Comparison of ENCODE assay signal across 11 cellular contexts in the genomic region with DNA sequence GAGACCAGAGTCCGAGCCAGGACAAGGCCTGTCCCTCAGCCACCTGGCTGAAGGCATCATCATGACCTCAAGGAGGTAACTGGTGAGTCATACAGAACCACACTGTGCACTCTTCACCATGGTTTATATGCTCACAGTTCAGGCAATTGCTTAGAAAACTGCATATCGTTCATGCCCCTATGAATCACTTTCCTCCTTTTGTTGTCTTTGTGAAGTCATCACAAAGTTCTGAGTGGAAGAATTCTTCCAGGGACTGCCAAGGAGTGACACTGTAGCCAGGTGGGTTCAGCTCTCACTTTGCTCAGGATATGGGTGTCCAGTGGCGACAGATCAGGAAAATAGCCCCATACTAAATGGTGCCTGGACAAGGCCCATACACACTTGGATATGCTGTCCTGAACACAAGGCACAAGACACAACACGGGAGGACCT.
DNase-seq lines count a peak whose midpoint lies in the region; FAIRE-seq and TF ChIP-seq lines count a peak whose summit lies in the region.
"Had no signal": no experiment of that assay in that cellular context is flagged by ENCODE, and none has a peak within 500 bp of the region (broad histone marks: within the 10 kb centered on the region; RNA-seq: fewer than 3 reads in every experiment).

No MANE protein-coding gene starts in this region.

- peaks cover 26% of the 10 kb centered on the region for H3K4me1 ChIP-seq in astrocyte (ENCODE audit: insufficient read depth, low read length)
- H3K4me1 ChIP-seq in hepatocyte (ENCODE audit: insufficient read depth): no peaks in the 10 kb centered on the region
- H3K4me1 ChIP-seq in Caco-2: no peaks in the 10 kb centered on the region

- H3K9me3 Mint-ChIP-seq in astrocyte (ENCODE audit: unreplicated experiment) (peaks cover 1% of the 10 kb centered on the region), Caco-2 (ENCODE audit: unreplicated experiment) (no peaks in the 10 kb centered on the region)

- no peaks in the 10 kb centered on the region for H3K9me2 ChIP-seq in hepatocyte (replicated peaks; ENCODE audit: insufficient read depth)

- H3K4me1 Mint-ChIP-seq in astrocyte (ENCODE audit: low read depth, unreplicated experiment) (peaks cover 18% of the 10 kb centered on the region), Caco-2 (ENCODE audit: low read depth, unreplicated experiment) (no peaks in the 10 kb centered on the region)

- H3K27me3 Mint-ChIP-seq in astrocyte (ENCODE audit: low read depth, unreplicated experiment) (no peaks in the 10 kb centered on the region), Caco-2 (ENCODE audit: insufficient read depth, unreplicated experiment) (peaks cover 4% of the 10 kb centered on the region)

- H3K9ac ChIP-seq in astrocyte (ENCODE audit: low read length): peak overlapping the region; percentile 58

- DNase-seq in AG04449 (ENCODE audit: low read depth, low spot score): peak; percentile 87
- peak; percentile 10 for DNase-seq in HK-2 (ENCODE audit: unreplicated experiment)
- DNase-seq in astrocyte (ENCODE audit: low read depth): peak; percentile 99
- peak; percentile 55 for DNase-seq in hepatocyte (ENCODE audit: low spot score)
- no peak for DNase-seq in Caco-2
- no peak for DNase-seq in GM19239 (ENCODE audit: insufficient read length, low spot score)
- DNase-seq in NCI-H1436 treated with DMSO at 0.1 percent for 48 hours (lab: John Stamatoyannopoulos, UW): no peak
- no peak for DNase-seq in stimulated activated CD4-positive, alpha-beta T cell treated with anti-CD3 and anti-CD28 coated beads, Interleukin-4, amount 100 ng/mL, for 1 hour
- DNase-seq: activated CD4-positive, alpha-beta T cell treated with anti-CD3 and anti-CD28 coated beads for 48 hours; NCI-H524 treated with DMSO at 0.1 percent for 48 hours had no signal

- FAIRE-seq in astrocyte (lab: Jason Lieb, UNC): peak; percentile 99
- no peak for FAIRE-seq in GM19239 (lab: Jason Lieb, UNC)

- POLR2A ChIA-PET in AG04449 (lab: Yijun Ruan, JAX) (no interaction called here), Caco-2 (lab: Charles Lee) (no interaction called here)

- BruUV-seq in Caco-2 (replicated peaks; lab: Mats Ljungman, UMichigan): no TSS peak

- CTCF ChIA-PET in AG04449 (lab: Yijun Ruan, JAX) (interaction anchor here (1.1 kb wide), 1 partner anchor 285 kb away, joined by 4 read pairs; no protein-coding TSS in a partner anchor), Caco-2 (lab: Charles Lee) (no interaction called here)

- H3K4me3 ChIP-seq in AG04449 (ENCODE audit: low read depth, low read length): no peak overlapping the region
- no peak overlapping the region for H3K4me3 ChIP-seq in astrocyte (ENCODE audit: insufficient read depth, low read depth, low read length)
- H3K4me3 ChIP-seq in hepatocyte: no peak overlapping the region
- no peak overlapping the region for H3K4me3 ChIP-seq in Caco-2 (ENCODE audit: low read depth, low read length)

- peak overlapping the region; percentile 47 for H3K4me2 ChIP-seq in astrocyte (ENCODE audit: low read length)
- no peak overlapping the region for H3K4me2 ChIP-seq in hepatocyte

- H3K9me3 ChIP-seq in astrocyte (ENCODE audit: insufficient read depth, low read depth, low read length) (no peaks in the 10 kb centered on the region), hepatocyte (ENCODE audit: low read depth) (no peaks in the 10 kb centered on the region), Caco-2 (no peaks in the 10 kb centered on the region)

- peak overlapping the region; percentile 80 for H3K27ac ChIP-seq in astrocyte (ENCODE audit: low read depth, low read length)
- peak overlapping the region; percentile 85 for H3K27ac ChIP-seq in hepatocyte

- intact Hi-C loops in Caco-2 (cut with micrococcal nuclease; ENCODE audit: unreplicated experiment): no loop called here

- WGBS in hepatocyte (ENCODE audit: low lambda C conversion rate, missing lambda C conversion rate): 78% methylated on average over 4 of the region's 4 CpGs

- no peaks in the 10 kb centered on the region for H3K36me3 ChIP-seq in astrocyte (ENCODE audit: insufficient read depth, low read length)
- H3K36me3 ChIP-seq in hepatocyte (replicated peaks; ENCODE audit: insufficient read depth, low read depth): no peaks in the 10 kb centered on the region
- H3K36me3 ChIP-seq in Caco-2 (ENCODE audit: control insufficient read depth, insufficient read depth, low read length): no peaks in the 10 kb centered on the region

- H3K4me3 Mint-ChIP-seq in astrocyte (ENCODE audit: unreplicated experiment) (peak overlapping the region; percentile 24), Caco-2 (ENCODE audit: unreplicated experiment) (no peak overlapping the region)

- H3K36me3 Mint-ChIP-seq in astrocyte (ENCODE audit: low read depth, unreplicated experiment) (no peaks in the 10 kb centered on the region), Caco-2 (ENCODE audit: insufficient read depth, unreplicated experiment) (no peaks in the 10 kb centered on the region)

- H2AFZ ChIP-seq in astrocyte (ENCODE audit: low read depth, low read length) (no peak overlapping the region), hepatocyte (no peak overlapping the region)

- peak overlapping the region; percentile 44 for H3K27ac Mint-ChIP-seq in astrocyte (ENCODE audit: unreplicated experiment)
- no peak overlapping the region for H3K27ac Mint-ChIP-seq in Caco-2 (ENCODE audit: unreplicated experiment)
- H3K27ac Mint-ChIP-seq: progenitor cell of endocrine pancreas had no signal

- H3K27me3 ChIP-seq in astrocyte (ENCODE audit: insufficient read depth, low read length): no peaks in the 10 kb centered on the region
- no peaks in the 10 kb centered on the region for H3K27me3 ChIP-seq in hepatocyte
- H3K27me3 ChIP-seq in Caco-2 (replicated peaks; ENCODE audit: control insufficient read depth, insufficient read depth, low read length): no peaks in the 10 kb centered on the region

- peaks cover 11% of the 10 kb centered on the region for H4K20me1 ChIP-seq in astrocyte (ENCODE audit: insufficient read depth, low read length)
- no peaks in the 10 kb centered on the region for H4K20me1 ChIP-seq in hepatocyte (ENCODE audit: insufficient read depth, poor library complexity, severe bottlenecking)

- H3K79me2 ChIP-seq in astrocyte (ENCODE audit: insufficient read depth, low read length) (peaks cover 68% of the 10 kb centered on the region), hepatocyte (no peaks in the 10 kb centered on the region)

- TF ChIP-seq CTCF in AG04449 (IDR thresholded peaks at IDR 0.05; ENCODE audit: insufficient read depth, low read length, missing control alignments) (no peak), astrocyte (IDR thresholded peaks at IDR 0.05; ENCODE audit: insufficient read depth, low read depth, low read length) (no peak), hepatocyte (IDR thresholded peaks at IDR 0.05; ENCODE audit: poor library complexity) (no peak), Caco-2 (IDR thresholded peaks at IDR 0.05; ENCODE audit: insufficient read depth in 1 of 2, low read depth in 1 of 2, low read length in 1 of 2, severe bottlenecking in 1 of 2, unreplicated experiment in 1 of 2) (no peak)

Comparison
In these comparisons a context has a peak if more than half of its experiments do, and no peak if none do; other contexts are left out.
1. DNase-seq: peak in AG04449 (single experiment), HK-2 (single experiment), astrocyte (single experiment) and hepatocyte (single experiment); none in Caco-2 (0 of 2), GM19239 (single experiment), NCI-H1436 treated with DMSO at 0.1 percent for 48 hours (single experiment) and stimulated activated CD4-positive, alpha-beta T cell treated with anti-CD3 and anti-CD28 coated beads, Interleukin-4, amount 100 ng/mL, for 1 hour (single experiment).